1 cellular context compared by ENCODE assay signal in the genomic region with DNA sequence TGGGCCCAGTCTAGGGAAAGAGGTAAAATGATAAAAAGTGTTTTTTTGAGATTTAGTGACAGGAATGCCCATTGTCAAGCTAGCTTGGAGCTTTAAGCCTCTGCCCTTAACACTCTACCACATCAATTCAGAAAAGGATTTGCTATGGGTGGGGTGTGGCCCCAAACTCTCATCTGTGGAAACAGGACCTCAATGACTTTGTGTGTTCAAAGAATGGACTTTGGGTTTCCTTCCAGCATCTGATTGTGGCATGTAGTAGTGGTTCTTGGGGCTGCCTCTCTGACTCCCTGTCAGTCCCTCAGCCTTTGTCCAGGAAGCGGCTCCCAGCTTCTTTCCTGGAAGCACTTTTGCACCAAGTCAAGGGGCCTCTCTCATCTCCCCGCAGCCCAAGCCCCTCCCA.
TF ChIP-seq lines count a peak whose summit lies in the region.

No MANE protein-coding gene starts in this region.

TF ChIP-seq in GM12878, 131 proteins besides CTCF, POLR2A, EP300 and RAD21:
- TF ChIP-seq, protein P1, sequence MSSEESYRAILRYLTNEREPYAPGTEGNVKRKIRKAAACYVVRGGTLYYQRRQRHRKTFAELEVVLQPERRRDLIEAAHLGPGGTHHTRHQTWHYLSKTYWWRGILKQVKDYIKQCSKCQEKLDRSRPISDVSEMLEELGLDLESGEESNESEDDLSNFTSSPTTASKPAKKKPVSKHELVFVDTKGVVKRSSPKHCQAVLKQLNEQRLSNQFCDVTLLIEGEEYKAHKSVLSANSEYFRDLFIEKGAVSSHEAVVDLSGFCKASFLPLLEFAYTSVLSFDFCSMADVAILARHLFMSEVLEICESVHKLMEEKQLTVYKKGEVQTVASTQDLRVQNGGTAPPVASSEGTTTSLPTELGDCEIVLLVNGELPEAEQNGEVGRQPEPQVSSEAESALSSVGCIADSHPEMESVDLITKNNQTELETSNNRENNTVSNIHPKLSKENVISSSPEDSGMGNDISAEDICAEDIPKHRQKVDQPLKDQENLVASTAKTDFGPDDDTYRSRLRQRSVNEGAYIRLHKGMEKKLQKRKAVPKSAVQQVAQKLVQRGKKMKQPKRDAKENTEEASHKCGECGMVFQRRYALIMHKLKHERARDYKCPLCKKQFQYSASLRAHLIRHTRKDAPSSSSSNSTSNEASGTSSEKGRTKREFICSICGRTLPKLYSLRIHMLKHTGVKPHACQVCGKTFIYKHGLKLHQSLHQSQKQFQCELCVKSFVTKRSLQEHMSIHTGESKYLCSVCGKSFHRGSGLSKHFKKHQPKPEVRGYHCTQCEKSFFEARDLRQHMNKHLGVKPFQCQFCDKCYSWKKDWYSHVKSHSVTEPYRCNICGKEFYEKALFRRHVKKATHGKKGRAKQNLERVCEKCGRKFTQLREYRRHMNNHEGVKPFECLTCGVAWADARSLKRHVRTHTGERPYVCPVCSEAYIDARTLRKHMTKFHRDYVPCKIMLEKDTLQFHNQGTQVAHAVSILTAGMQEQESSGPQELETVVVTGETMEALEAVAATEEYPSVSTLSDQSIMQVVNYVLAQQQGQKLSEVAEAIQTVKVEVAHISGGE (CRISPR knock-in tag; IDR thresholded peaks at IDR 0.05) = no peak
- TF ChIP-seq SMAD1 (IDR thresholded peaks at IDR 0.05; ENCODE audit: low read depth, partially characterized antibody) = no peak
- no peak for TF ChIP-seq ATF7 (IDR thresholded peaks at IDR 0.05; ENCODE audit: low read depth)
- TF ChIP-seq, protein P2, sequence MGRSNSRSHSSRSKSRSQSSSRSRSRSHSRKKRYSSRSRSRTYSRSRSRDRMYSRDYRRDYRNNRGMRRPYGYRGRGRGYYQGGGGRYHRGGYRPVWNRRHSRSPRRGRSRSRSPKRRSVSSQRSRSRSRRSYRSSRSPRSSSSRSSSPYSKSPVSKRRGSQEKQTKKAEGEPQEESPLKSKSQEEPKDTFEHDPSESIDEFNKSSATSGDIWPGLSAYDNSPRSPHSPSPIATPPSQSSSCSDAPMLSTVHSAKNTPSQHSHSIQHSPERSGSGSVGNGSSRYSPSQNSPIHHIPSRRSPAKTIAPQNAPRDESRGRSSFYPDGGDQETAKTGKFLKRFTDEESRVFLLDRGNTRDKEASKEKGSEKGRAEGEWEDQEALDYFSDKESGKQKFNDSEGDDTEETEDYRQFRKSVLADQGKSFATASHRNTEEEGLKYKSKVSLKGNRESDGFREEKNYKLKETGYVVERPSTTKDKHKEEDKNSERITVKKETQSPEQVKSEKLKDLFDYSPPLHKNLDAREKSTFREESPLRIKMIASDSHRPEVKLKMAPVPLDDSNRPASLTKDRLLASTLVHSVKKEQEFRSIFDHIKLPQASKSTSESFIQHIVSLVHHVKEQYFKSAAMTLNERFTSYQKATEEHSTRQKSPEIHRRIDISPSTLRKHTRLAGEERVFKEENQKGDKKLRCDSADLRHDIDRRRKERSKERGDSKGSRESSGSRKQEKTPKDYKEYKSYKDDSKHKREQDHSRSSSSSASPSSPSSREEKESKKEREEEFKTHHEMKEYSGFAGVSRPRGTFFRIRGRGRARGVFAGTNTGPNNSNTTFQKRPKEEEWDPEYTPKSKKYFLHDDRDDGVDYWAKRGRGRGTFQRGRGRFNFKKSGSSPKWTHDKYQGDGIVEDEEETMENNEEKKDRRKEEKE (IDR thresholded peaks at IDR 0.05) = no peak
- TF ChIP-seq, protein P3, sequence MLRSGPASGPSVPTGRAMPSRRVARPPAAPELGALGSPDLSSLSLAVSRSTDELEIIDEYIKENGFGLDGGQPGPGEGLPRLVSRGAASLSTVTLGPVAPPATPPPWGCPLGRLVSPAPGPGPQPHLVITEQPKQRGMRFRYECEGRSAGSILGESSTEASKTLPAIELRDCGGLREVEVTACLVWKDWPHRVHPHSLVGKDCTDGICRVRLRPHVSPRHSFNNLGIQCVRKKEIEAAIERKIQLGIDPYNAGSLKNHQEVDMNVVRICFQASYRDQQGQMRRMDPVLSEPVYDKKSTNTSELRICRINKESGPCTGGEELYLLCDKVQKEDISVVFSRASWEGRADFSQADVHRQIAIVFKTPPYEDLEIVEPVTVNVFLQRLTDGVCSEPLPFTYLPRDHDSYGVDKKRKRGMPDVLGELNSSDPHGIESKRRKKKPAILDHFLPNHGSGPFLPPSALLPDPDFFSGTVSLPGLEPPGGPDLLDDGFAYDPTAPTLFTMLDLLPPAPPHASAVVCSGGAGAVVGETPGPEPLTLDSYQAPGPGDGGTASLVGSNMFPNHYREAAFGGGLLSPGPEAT (IDR thresholded peaks at IDR 0.05; ENCODE audit: low read depth) = no peak
- TF ChIP-seq NFYA (IDR thresholded peaks at IDR 0.05; ENCODE audit: borderline replicate concordance, low read depth, low read length) = no peak
- TF ChIP-seq SMC3 (IDR thresholded peaks at IDR 0.05; ENCODE audit: borderline replicate concordance, low read length) = no peak
- no peak for TF ChIP-seq KAT2A (conservative IDR thresholded peaks at IDR 0.05; ENCODE audit: control insufficient read depth, low read depth, low read length)
- TF ChIP-seq YY1 (IDR thresholded peaks at IDR 0.05; ENCODE audit: low read depth, low read length) = no peak
- TF ChIP-seq TBL1XR1 (IDR thresholded peaks at IDR 0.05; ENCODE audit: low read depth, low read length) = no peak
- TF ChIP-seq ZBED1 (IDR thresholded peaks at IDR 0.05; ENCODE audit: borderline replicate concordance) = no peak
- TF ChIP-seq, protein P4, sequence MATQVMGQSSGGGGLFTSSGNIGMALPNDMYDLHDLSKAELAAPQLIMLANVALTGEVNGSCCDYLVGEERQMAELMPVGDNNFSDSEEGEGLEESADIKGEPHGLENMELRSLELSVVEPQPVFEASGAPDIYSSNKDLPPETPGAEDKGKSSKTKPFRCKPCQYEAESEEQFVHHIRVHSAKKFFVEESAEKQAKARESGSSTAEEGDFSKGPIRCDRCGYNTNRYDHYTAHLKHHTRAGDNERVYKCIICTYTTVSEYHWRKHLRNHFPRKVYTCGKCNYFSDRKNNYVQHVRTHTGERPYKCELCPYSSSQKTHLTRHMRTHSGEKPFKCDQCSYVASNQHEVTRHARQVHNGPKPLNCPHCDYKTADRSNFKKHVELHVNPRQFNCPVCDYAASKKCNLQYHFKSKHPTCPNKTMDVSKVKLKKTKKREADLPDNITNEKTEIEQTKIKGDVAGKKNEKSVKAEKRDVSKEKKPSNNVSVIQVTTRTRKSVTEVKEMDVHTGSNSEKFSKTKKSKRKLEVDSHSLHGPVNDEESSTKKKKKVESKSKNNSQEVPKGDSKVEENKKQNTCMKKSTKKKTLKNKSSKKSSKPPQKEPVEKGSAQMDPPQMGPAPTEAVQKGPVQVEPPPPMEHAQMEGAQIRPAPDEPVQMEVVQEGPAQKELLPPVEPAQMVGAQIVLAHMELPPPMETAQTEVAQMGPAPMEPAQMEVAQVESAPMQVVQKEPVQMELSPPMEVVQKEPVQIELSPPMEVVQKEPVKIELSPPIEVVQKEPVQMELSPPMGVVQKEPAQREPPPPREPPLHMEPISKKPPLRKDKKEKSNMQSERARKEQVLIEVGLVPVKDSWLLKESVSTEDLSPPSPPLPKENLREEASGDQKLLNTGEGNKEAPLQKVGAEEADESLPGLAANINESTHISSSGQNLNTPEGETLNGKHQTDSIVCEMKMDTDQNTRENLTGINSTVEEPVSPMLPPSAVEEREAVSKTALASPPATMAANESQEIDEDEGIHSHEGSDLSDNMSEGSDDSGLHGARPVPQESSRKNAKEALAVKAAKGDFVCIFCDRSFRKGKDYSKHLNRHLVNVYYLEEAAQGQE (IDR thresholded peaks at IDR 0.05; ENCODE audit: low read depth, low read length) = no peak
- no peak for TF ChIP-seq CBX5 (IDR thresholded peaks at IDR 0.05; ENCODE audit: low read depth)
- TF ChIP-seq IKZF2 (IDR thresholded peaks at IDR 0.05) = no peak
- TF ChIP-seq NR2C1 (IDR thresholded peaks at IDR 0.05) = no peak
